In genomic region chr19:19778666-19779065, GRCh38 we compare ENCODE assay signal across 16 cellular contexts. TPM values are rescaled to one million over a fixed set of nuclear protein-coding genes. Genes with fewer than 3 reads are reported as not detected.
DNase-seq lines count a peak whose midpoint lies in the region; ATAC-seq and TF ChIP-seq lines count a peak whose summit lies in the region.
"Had no signal": no experiment of that assay in that cellular context is flagged by ENCODE, and none has a peak within 500 bp of the region (broad histone marks: within the 10 kb centered on the region; RNA-seq: fewer than 3 reads in every experiment).

No MANE protein-coding gene starts in this region.

- no peak overlapping the region for H3K9ac ChIP-seq in mammary epithelial cell (ENCODE audit: insufficient read depth, low read length)

- in situ Hi-C loops in mammary epithelial cell (cut with MboI; ENCODE audit: low sequenced_read_pairs in 2 of 2): no loop called here

- no peak overlapping the region for H3K27ac ChIP-seq in mammary epithelial cell (ENCODE audit: insufficient read depth, low read depth, low read length)
- H3K27ac ChIP-seq: brain microvascular endothelial cell, sigmoid colon, thoracic aorta had no signal

- H3K4me1 ChIP-seq in mammary epithelial cell (ENCODE audit: insufficient read depth, low read length): peaks cover 8% of the 10 kb centered on the region

- TF ChIP-seq CTCF in MCF 10A (IDR thresholded peaks at IDR 0.05; ENCODE audit: unreplicated experiment) (no peak), mammary epithelial cell (conservative IDR thresholded peaks at IDR 0.05 in 1 of 2, IDR thresholded peaks at IDR 0.05 in 1 of 2; ENCODE audit: extremely low read depth in 1 of 2, insufficient read depth in 1 of 2, low read depth in 1 of 2, low read length in 2 of 2) (no peak), type B pancreatic cell (conservative IDR thresholded peaks at IDR 0.05) (no peak)

- H3K9me3 Mint-ChIP-seq in MCF 10A (ENCODE audit: unreplicated experiment) (peaks cover 5% of the 10 kb centered on the region), type B pancreatic cell (peaks cover 6% of the 10 kb centered on the region)
- H3K9me3 Mint-ChIP-seq in activated CD8-positive, alpha-beta T cell treated with anti-CD3 and anti-CD28 coated beads, Interleukin-2, amount 10 ng/mL, durations not matched to agents 7 days and 5 days (ENCODE audit: insufficient read depth): peaks cover 43% of the 10 kb centered on the region

- no peak overlapping the region for H3K4me3 ChIP-seq in mammary epithelial cell (replicated peaks in 1 of 3; ENCODE audit: insufficient read depth in 1 of 3, low read depth in 2 of 3, low read length in 3 of 3)
- H3K4me3 ChIP-seq: sigmoid colon, thoracic aorta had no signal

- CTCF ChIA-PET in MCF 10A (lab: Yijun Ruan, JAX): no interaction called here
- CTCF ChIA-PET in mammary epithelial cell (lab: Charles Lee; ENCODE audit: low non-redundant PET): no interaction called here
- CTCF ChIA-PET in activated CD8-positive, alpha-beta T cell treated with anti-CD3 and anti-CD28 coated beads, Interleukin-2, amount 10 ng/mL, durations not matched to agents 7 days and 5 days (lab: Charles Lee): interaction anchor here (1.0 kb wide), 1 partner anchor 42 kb away, joined by 3 read pairs; no protein-coding TSS in a partner anchor

- H3K27me3 Mint-ChIP-seq in MCF 10A (ENCODE audit: insufficient read depth, unreplicated experiment) (no peaks in the 10 kb centered on the region), type B pancreatic cell (no peaks in the 10 kb centered on the region)
- no peaks in the 10 kb centered on the region for H3K27me3 Mint-ChIP-seq in activated CD8-positive, alpha-beta T cell treated with anti-CD3 and anti-CD28 coated beads, Interleukin-2, amount 10 ng/mL, durations not matched to agents 7 days and 5 days (ENCODE audit: low read depth)

- no peaks in the 10 kb centered on the region for H3K9me3 ChIP-seq in mammary epithelial cell (replicated peaks; ENCODE audit: insufficient read depth, low read length)
- H3K9me3 ChIP-seq: sigmoid colon, thoracic aorta had no signal

- WGBS in mammary epithelial cell (ENCODE audit: low coverage, missing lambda C conversion rate): 100% methylated on average over 1 of the region's 2 CpGs

- no peaks in the 10 kb centered on the region for H3K27me3 ChIP-seq in mammary epithelial cell (ENCODE audit: insufficient read depth, low read length)
- H3K27me3 ChIP-seq: brain microvascular endothelial cell, sigmoid colon had no signal

- DNase-seq in MCF 10A (ENCODE audit: unreplicated experiment) (no peak), mammary epithelial cell (no peak), iris pigment epithelial cell (ENCODE audit: low read depth) (peak; percentile 69), type B pancreatic cell (ENCODE audit: extremely low spot score, unreplicated experiment) (no peak), LoVo (ENCODE audit: low spot score) (no peak), NCI-H1105 treated with DMSO at 0.1 percent for 48 hours (lab: John Stamatoyannopoulos, UW) (no peak), mucosa of gallbladder (ENCODE audit: low spot score) (no peak)
- no peak for DNase-seq in activated CD8-positive, alpha-beta T cell treated with anti-CD3 and anti-CD28 coated beads, Interleukin-2, amount 10 ng/mL, durations not matched to agents 7 days and 5 days
- DNase-seq: activated effector memory CD4-positive, alpha-beta T cell treated with Interleukin-2 at 50 U/mL for 16 hours; brain microvascular endothelial cell; DMS 273 treated with DMSO at 0.1 percent for 48 hours; H7; Kasumi-1; NCI-H1436; sigmoid colon had no signal

- no peak overlapping the region for H3K4me2 ChIP-seq in mammary epithelial cell (ENCODE audit: insufficient read depth, low read depth, low read length)

- ATAC-seq in activated CD8-positive, alpha-beta T cell treated with anti-CD3 and anti-CD28 coated beads, Interleukin-2, amount 10 ng/mL, durations not matched to agents 7 days and 5 days: no peak

- intact Hi-C loops in MCF 10A (cut with micrococcal nuclease): no loop called here
- intact Hi-C loops in mammary epithelial cell (cut with micrococcal nuclease): loop anchor here (5.0 kb wide), 3 partner anchors 46 to 179 kb away; partner anchors contain the start of genes ZNF14 and ZNF93

- BruUV-seq in MCF 10A (replicated peaks; lab: Mats Ljungman, UMichigan): no TSS peak
- no TSS peak for BruUV-seq in mammary epithelial cell (replicated peaks; lab: Mats Ljungman, UMichigan)

- peaks cover 14% of the 10 kb centered on the region for H3K4me1 Mint-ChIP-seq in MCF 10A (ENCODE audit: insufficient read depth, unreplicated experiment)
- peaks cover 48% of the 10 kb centered on the region for H3K4me1 Mint-ChIP-seq in activated CD8-positive, alpha-beta T cell treated with anti-CD3 and anti-CD28 coated beads, Interleukin-2, amount 10 ng/mL, durations not matched to agents 7 days and 5 days (ENCODE audit: low read depth)
- H3K4me1 Mint-ChIP-seq in type B pancreatic cell (ENCODE audit: unreplicated experiment): peaks cover 26% of the 10 kb centered on the region

- no peaks in the 10 kb centered on the region for H4K20me1 ChIP-seq in mammary epithelial cell (ENCODE audit: insufficient read depth, low read length)

- H3K79me2 ChIP-seq in mammary epithelial cell (ENCODE audit: insufficient read depth, low read length): peaks cover 31% of the 10 kb centered on the region

- H3K36me3 Mint-ChIP-seq in MCF 10A (ENCODE audit: insufficient read depth, unreplicated experiment): peaks cover 25% of the 10 kb centered on the region
- H3K36me3 Mint-ChIP-seq in activated CD8-positive, alpha-beta T cell treated with anti-CD3 and anti-CD28 coated beads, Interleukin-2, amount 10 ng/mL, durations not matched to agents 7 days and 5 days (ENCODE audit: low read depth): peaks cover 62% of the 10 kb centered on the region
- peaks cover 33% of the 10 kb centered on the region for H3K36me3 Mint-ChIP-seq in type B pancreatic cell

- peak overlapping the region; percentile 99 for H3K4me3 Mint-ChIP-seq in MCF 10A (ENCODE audit: unreplicated experiment)
- H3K4me3 Mint-ChIP-seq in activated CD8-positive, alpha-beta T cell treated with anti-CD3 and anti-CD28 coated beads, Interleukin-2, amount 10 ng/mL, durations not matched to agents 7 days and 5 days: peak overlapping the region; percentile 39
- peak overlapping the region; percentile 100 for H3K4me3 Mint-ChIP-seq in type B pancreatic cell

- H2AFZ ChIP-seq in mammary epithelial cell (ENCODE audit: low read depth, low read length): no peak overlapping the region

- H3K27ac Mint-ChIP-seq in MCF 10A (ENCODE audit: low read depth, unreplicated experiment) (no peak overlapping the region), type B pancreatic cell (no peak overlapping the region)
- H3K27ac Mint-ChIP-seq in activated CD8-positive, alpha-beta T cell treated with anti-CD3 and anti-CD28 coated beads, Interleukin-2, amount 10 ng/mL, durations not matched to agents 7 days and 5 days: no peak overlapping the region

- no peaks in the 10 kb centered on the region for H3K36me3 ChIP-seq in mammary epithelial cell (ENCODE audit: insufficient read depth, low read length)
- H3K36me3 ChIP-seq: brain microvascular endothelial cell, sigmoid colon, thoracic aorta had no signal

- POLR2A ChIA-PET in MCF 10A (lab: Yijun Ruan, JAX): no interaction called here
- POLR2A ChIA-PET in activated CD8-positive, alpha-beta T cell treated with anti-CD3 and anti-CD28 coated beads, Interleukin-2, amount 10 ng/mL, durations not matched to agents 7 days and 5 days (lab: Charles Lee): no interaction called here

- dilution Hi-C loops in mammary epithelial cell (cut with HindIII; ENCODE audit: low sequenced_read_pairs): no loop called here

RNA-seq across cellular contexts. Expression of gene ZNF506, which starts 42.9 kb away (rescaled TPM):
- 2.5 and 2.6 TPM in 2 replicates for total RNA-seq in MCF 10A (2022)
- total RNA-seq in mammary epithelial cell: 10 to 100 TPM in 1 of 2 donors, 1 to 10 TPM in 1; 9.9 to 20.7 TPM
- 2.3 TPM for polyA plus RNA-seq in mammary epithelial cell
- polyA minus RNA-seq in mammary epithelial cell: 21.8 TPM
- total RNA-seq in activated CD8-positive, alpha-beta T cell treated with anti-CD3 and anti-CD28 coated beads, Interleukin-2, amount 10 ng/mL, durations not matched to agents 7 days and 5 days: 10 to 100 TPM; 22.4 to 25.1 TPM
- total RNA-seq in type B pancreatic cell (ENCODE audit: low replicate concordance): 11.8 and 15.5 TPM in 2 replicates
- total RNA-seq in mucosa of gallbladder: 28.9 TPM

RNA-seq across cellular contexts. Expression of gene ZNF14, which starts 45.8 kb away (rescaled TPM):
- total RNA-seq in MCF 10A (2022) (3.5 and 3.9 TPM in 2 replicates), mammary epithelial cell (1 to 10 TPM; 3.1 to 7.2 TPM), type B pancreatic cell (ENCODE audit: low replicate concordance) (8.0 and 8.5 TPM in 2 replicates), mucosa of gallbladder (6.4 TPM)
- 1.2 TPM for polyA plus RNA-seq in mammary epithelial cell
- polyA minus RNA-seq in mammary epithelial cell: 3.3 TPM
- total RNA-seq in activated CD8-positive, alpha-beta T cell treated with anti-CD3 and anti-CD28 coated beads, Interleukin-2, amount 10 ng/mL, durations not matched to agents 7 days and 5 days: 1 to 10 TPM; 6.9 TPM

Comparison
In these comparisons a context has a peak if more than half of its experiments do, and no peak if none do; other contexts are left out.
1. H3K4me3 Mint-ChIP-seq: peak in every context shown above with its lines; median percentile 100 in type B pancreatic cell; 99 in MCF 10A; 39 in activated CD8-positive, alpha-beta T cell treated with anti-CD3 and anti-CD28 coated beads, Interleukin-2, amount 10 ng/mL, durations not matched to agents 7 days and 5 days.